ENCODE assay signal across 14 cellular contexts in the genomic region with DNA sequence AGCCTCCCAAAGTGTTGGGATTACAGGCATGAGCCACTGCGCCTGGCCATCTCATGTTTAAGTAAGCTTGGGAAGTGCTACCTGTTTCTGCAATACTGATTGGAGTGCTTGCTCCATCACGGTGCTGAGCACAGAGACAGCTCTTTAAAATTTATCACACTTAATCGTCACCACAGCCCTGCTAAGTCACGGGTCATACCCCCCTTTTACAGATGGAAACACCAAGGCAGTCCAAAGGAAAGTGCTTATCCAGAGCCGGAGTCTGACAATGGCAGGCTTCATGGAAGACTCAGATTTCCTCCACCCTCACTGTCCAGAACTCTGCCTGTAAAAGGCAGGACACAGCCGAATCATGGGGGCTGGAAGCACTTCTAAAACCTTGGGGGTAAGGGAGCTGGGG. TPM values are rescaled to one million over a fixed set of nuclear protein-coding genes. Genes with fewer than 3 reads are reported as not detected.
DNase-seq lines count a peak whose midpoint lies in the region; ATAC-seq and TF ChIP-seq lines count a peak whose summit lies in the region.
"Had no signal": no experiment of that assay in that cellular context is flagged by ENCODE, and none has a peak within 500 bp of the region (broad histone marks: within the 10 kb centered on the region; RNA-seq: fewer than 3 reads in every experiment).

No MANE protein-coding gene starts in this region.

- H3K36me3 Mint-ChIP-seq in WTC11: no peaks in the 10 kb centered on the region
- H3K36me3 Mint-ChIP-seq in neural crest cell (ENCODE audit: low read depth): no peaks in the 10 kb centered on the region
- peaks cover 5 to 20% of the 10 kb centered on the region in 2 donors for H3K36me3 Mint-ChIP-seq in stimulated activated naive B cell treated with anti-CD40 and anti-IgM and Interleukin-4, amounts not matched to agents 10 μg/mL and 1 μg/mL and 100 μg/mL, for 72 hours
- H3K36me3 Mint-ChIP-seq: CD4-positive, CD25-positive, alpha-beta regulatory T cell had no signal

- peak overlapping the region in 2 of 11 experiments; percentile 8 to 34; a peak in 2 of 22 replicates for H3K27ac ChIP-seq in BLaER1 treated with 17β-estradiol and CSF1 and Interleukin-3, amounts not matched to agents 10 nM and 100 nM
- no peak overlapping the region for H3K27ac ChIP-seq in brain microvascular endothelial cell
- H3K27ac ChIP-seq: KMS-11 had no signal

- H3K4me3 Mint-ChIP-seq in WTC11 (no peak overlapping the region), neural crest cell (peak overlapping the region; percentile 29)
- no peak overlapping the region for H3K4me3 Mint-ChIP-seq in stimulated activated naive B cell treated with anti-CD40 and anti-IgM and Interleukin-4, amounts not matched to agents 10 μg/mL and 1 μg/mL and 100 μg/mL, for 72 hours
- H3K4me3 Mint-ChIP-seq: GM23338 had no signal

- no peaks in the 10 kb centered on the region for H3K27me3 ChIP-seq in BLaER1 treated with 17β-estradiol and CSF1 and Interleukin-3, amounts not matched to agents 10 nM and 100 nM
- no peaks in the 10 kb centered on the region for H3K27me3 ChIP-seq in brain microvascular endothelial cell (replicated peaks)

- POLR2A ChIA-PET in WTC11 (lab: Charles Lee): interaction anchor here (0.6 kb wide), 1 partner anchor 151 kb away, joined by 3 read pairs; no protein-coding TSS in a partner anchor

- in situ Hi-C loops in brain microvascular endothelial cell (cut with HindIII; ENCODE audit: low pct_ligation_motif_present, low sequenced_read_pairs): no loop called here

- TF ChIP-seq CTCF in WTC11 (IDR thresholded peaks at IDR 0.05): no peak
- no peak for TF ChIP-seq CTCF in neural crest cell (conservative IDR thresholded peaks at IDR 0.05)
- TF ChIP-seq CTCF in brain microvascular endothelial cell (IDR thresholded peaks at IDR 0.05; ENCODE audit: low read depth, low read length, missing control alignments): no peak

- peaks cover 42 to 96% (median 83%) of the 10 kb centered on the region in 10 experiments for H3K4me1 ChIP-seq in BLaER1 treated with 17β-estradiol and CSF1 and Interleukin-3, amounts not matched to agents 10 nM and 100 nM

- ATAC-seq in WTC11 (no peak), HG02870 (IDR thresholded peaks at IDR 0.05; ENCODE audit: unreplicated experiment) (no peak), HG03565 (IDR thresholded peaks at IDR 0.05; ENCODE audit: unreplicated experiment) (no peak)
- ATAC-seq in stimulated activated naive B cell treated with anti-CD40 and anti-IgM and Interleukin-4, amounts not matched to agents 10 μg/mL and 1 μg/mL and 100 μg/mL, for 72 hours (replicated peaks): no peak
- ATAC-seq: GM23338 had no signal

- CTCF ChIA-PET in WTC11 (lab: Charles Lee): interaction anchor here (0.6 to 1.3 kb wide), 2 partner anchors 9 to 111 kb away, joined by 4 to 6 read pairs; no protein-coding TSS in a partner anchor

- peaks cover 5% of the 10 kb centered on the region for H3K27me3 Mint-ChIP-seq in WTC11 (ENCODE audit: low read depth)
- H3K27me3 Mint-ChIP-seq in neural crest cell (ENCODE audit: low read depth): no peaks in the 10 kb centered on the region
- H3K27me3 Mint-ChIP-seq in stimulated activated naive B cell treated with anti-CD40 and anti-IgM and Interleukin-4, amounts not matched to agents 10 μg/mL and 1 μg/mL and 100 μg/mL, for 72 hours: no peaks in the 10 kb centered on the region

- DNase-seq in WTC11 (ENCODE audit: low spot score): no peak
- no peak for DNase-seq in neural crest cell (ENCODE audit: low read depth, low spot score)
- no peak for DNase-seq in stimulated activated naive B cell treated with anti-CD40 and anti-IgM and Interleukin-4, amounts not matched to agents 10 μg/mL and 1 μg/mL and 100 μg/mL, for 72 hours
- DNase-seq in brain microvascular endothelial cell: no peak
- DNase-seq: CD4-positive, CD25-positive, alpha-beta regulatory T cell; DMS 273 treated with DMSO at 0.1 percent for 48 hours; H7 had no signal

- peaks cover 5 to 12% (median 8%) of the 10 kb centered on the region in 11 experiments; a peak in 17 of 22 replicates for H3K36me3 ChIP-seq in BLaER1 treated with 17β-estradiol and CSF1 and Interleukin-3, amounts not matched to agents 10 nM and 100 nM
- no peaks in the 10 kb centered on the region for H3K36me3 ChIP-seq in brain microvascular endothelial cell (replicated peaks)

- H3K27ac Mint-ChIP-seq in WTC11 (peak overlapping the region; percentile 20; the same call in 1 of the 2 replicates), neural crest cell (ENCODE audit: unreplicated experiment) (no peak overlapping the region)
- H3K27ac Mint-ChIP-seq in stimulated activated naive B cell treated with anti-CD40 and anti-IgM and Interleukin-4, amounts not matched to agents 10 μg/mL and 1 μg/mL and 100 μg/mL, for 72 hours: peak overlapping the region; percentile 1
- H3K27ac Mint-ChIP-seq: GM23338 had no signal

- H3K9me3 ChIP-seq in BLaER1 treated with 17β-estradiol and CSF1 and Interleukin-3, amounts not matched to agents 10 nM and 100 nM (replicated peaks in 1 of 11): no peaks in the 10 kb centered on the region

- peaks cover 12 to 24% (median 15%) of the 10 kb centered on the region in 11 experiments; a peak in 20 of 22 replicates for H4K20me1 ChIP-seq in BLaER1 treated with 17β-estradiol and CSF1 and Interleukin-3, amounts not matched to agents 10 nM and 100 nM

- peak overlapping the region in 6 of 11 experiments; percentile 0 to 58 (median 34); a peak in 2 of 22 replicates for H3K4me2 ChIP-seq in BLaER1 treated with 17β-estradiol and CSF1 and Interleukin-3, amounts not matched to agents 10 nM and 100 nM
- H3K4me2 ChIP-seq: GM23338, KMS-11 had no signal

- H3K4me1 Mint-ChIP-seq in WTC11 (peaks cover 27% of the 10 kb centered on the region), neural crest cell (peaks cover 21% of the 10 kb centered on the region)
- peaks cover 42 to 71% of the 10 kb centered on the region in 2 donors for H3K4me1 Mint-ChIP-seq in stimulated activated naive B cell treated with anti-CD40 and anti-IgM and Interleukin-4, amounts not matched to agents 10 μg/mL and 1 μg/mL and 100 μg/mL, for 72 hours

- no peak overlapping the region for H3K4me3 ChIP-seq in BLaER1 treated with 17β-estradiol and CSF1 and Interleukin-3, amounts not matched to agents 10 nM and 100 nM
- no peak overlapping the region for H3K4me3 ChIP-seq in brain microvascular endothelial cell (ENCODE audit: low read depth, low read length)
- H3K4me3 ChIP-seq: GM23338 had no signal

- H3K9ac ChIP-seq in BLaER1 treated with 17β-estradiol and CSF1 and Interleukin-3, amounts not matched to agents 10 nM and 100 nM: no peak overlapping the region
- H3K9ac ChIP-seq: KMS-11 had no signal

- H3K9me3 Mint-ChIP-seq in WTC11 (no peaks in the 10 kb centered on the region), neural crest cell (no peaks in the 10 kb centered on the region)
- H3K9me3 Mint-ChIP-seq in stimulated activated naive B cell treated with anti-CD40 and anti-IgM and Interleukin-4, amounts not matched to agents 10 μg/mL and 1 μg/mL and 100 μg/mL, for 72 hours: peaks cover 0 to 2% of the 10 kb centered on the region in 2 donors
- H3K9me3 Mint-ChIP-seq: CD4-positive, CD25-positive, alpha-beta regulatory T cell; GM23338; IgD-negative memory B cell had no signal

TF ChIP-seq in WTC11, 78 proteins besides CTCF, POLR2A, EP300 and RAD21 (continues in another document):
- TF ChIP-seq, protein P1, sequence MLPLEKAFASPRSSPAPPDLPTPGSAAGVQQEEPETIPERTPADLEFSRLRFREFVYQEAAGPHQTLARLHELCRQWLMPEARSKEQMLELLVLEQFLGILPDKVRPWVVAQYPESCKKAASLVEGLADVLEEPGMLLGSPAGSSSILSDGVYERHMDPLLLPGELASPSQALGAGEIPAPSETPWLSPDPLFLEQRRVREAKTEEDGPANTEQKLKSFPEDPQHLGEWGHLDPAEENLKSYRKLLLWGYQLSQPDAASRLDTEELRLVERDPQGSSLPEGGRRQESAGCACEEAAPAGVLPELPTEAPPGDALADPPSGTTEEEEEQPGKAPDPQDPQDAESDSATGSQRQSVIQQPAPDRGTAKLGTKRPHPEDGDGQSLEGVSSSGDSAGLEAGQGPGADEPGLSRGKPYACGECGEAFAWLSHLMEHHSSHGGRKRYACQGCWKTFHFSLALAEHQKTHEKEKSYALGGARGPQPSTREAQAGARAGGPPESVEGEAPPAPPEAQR (CRISPR knock-in tag; IDR thresholded peaks at IDR 0.05): no peak
- TF ChIP-seq NFYB (CRISPR knock-in tag; conservative IDR thresholded peaks at IDR 0.05; ENCODE audit: low read depth) (no peak), ESRRA (CRISPR knock-in tag; IDR thresholded peaks at IDR 0.05; ENCODE audit: borderline replicate concordance) (no peak), OVOL2 (CRISPR knock-in tag; IDR thresholded peaks at IDR 0.05; ENCODE audit: borderline replicate concordance) (no peak), ELF4 (CRISPR knock-in tag; IDR thresholded peaks at IDR 0.05; ENCODE audit: low read depth) (no peak)
- TF ChIP-seq, protein P2, sequence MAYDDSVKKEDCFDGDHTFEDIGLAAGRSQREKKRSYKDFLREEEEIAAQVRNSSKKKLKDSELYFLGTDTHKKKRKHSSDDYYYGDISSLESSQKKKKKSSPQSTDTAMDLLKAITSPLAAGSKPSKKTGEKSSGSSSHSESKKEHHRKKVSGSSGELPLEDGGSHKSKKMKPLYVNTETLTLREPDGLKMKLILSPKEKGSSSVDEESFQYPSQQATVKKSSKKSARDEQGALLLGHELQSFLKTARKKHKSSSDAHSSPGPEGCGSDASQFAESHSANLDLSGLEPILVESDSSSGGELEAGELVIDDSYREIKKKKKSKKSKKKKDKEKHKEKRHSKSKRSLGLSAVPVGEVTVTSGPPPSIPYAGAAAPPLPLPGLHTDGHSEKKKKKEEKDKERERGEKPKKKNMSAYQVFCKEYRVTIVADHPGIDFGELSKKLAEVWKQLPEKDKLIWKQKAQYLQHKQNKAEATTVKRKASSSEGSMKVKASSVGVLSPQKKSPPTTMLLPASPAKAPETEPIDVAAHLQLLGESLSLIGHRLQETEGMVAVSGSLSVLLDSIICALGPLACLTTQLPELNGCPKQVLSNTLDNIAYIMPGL (CRISPR knock-in tag; IDR thresholded peaks at IDR 0.05): no peak
- TF ChIP-seq, protein P3, sequence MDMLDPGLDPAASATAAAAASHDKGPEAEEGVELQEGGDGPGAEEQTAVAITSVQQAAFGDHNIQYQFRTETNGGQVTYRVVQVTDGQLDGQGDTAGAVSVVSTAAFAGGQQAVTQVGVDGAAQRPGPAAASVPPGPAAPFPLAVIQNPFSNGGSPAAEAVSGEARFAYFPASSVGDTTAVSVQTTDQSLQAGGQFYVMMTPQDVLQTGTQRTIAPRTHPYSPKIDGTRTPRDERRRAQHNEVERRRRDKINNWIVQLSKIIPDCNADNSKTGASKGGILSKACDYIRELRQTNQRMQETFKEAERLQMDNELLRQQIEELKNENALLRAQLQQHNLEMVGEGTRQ (CRISPR knock-in tag; IDR thresholded peaks at IDR 0.05): no peak

RNA-seq across cellular contexts. Expression of a gene that starts 2.7 kb away (rescaled TPM):
- total RNA-seq in WTC11 (2021) (2.7 to 3.6 TPM (median 3.5 TPM) in 3 replicates), neural crest cell (0.41 and 0.79 TPM in 2 replicates)
- total RNA-seq: Daoy had no signal

RNA-seq across cellular contexts. Expression of a gene that starts 5.8 kb away (rescaled TPM):
- total RNA-seq in WTC11 (2021): 0.81 to 1.3 TPM (median 0.87 TPM) in 3 replicates
- not detected in 2 replicates for total RNA-seq in neural crest cell
- total RNA-seq: Daoy, GM23338, H7 had no signal

RNA-seq across cellular contexts. Expression of a gene that starts 7.7 kb away (rescaled TPM):
- total RNA-seq in WTC11 (2021): 170 to 198 TPM (median 171 TPM) in 3 replicates
- total RNA-seq in neural crest cell: 35.8 and 38.8 TPM in 2 replicates

RNA-seq across cellular contexts. Expression of a gene that starts 9.1 kb away (rescaled TPM):
- total RNA-seq in WTC11 (2021) (3.3 to 3.6 TPM (median 3.3 TPM) in 3 replicates), neural crest cell (11.4 and 13.0 TPM in 2 replicates)

RNA-seq across cellular contexts. Expression of a gene that starts 12.6 kb away (rescaled TPM):
- total RNA-seq in WTC11 (2021) (14.5 to 16.5 TPM (median 16.2 TPM) in 3 replicates), neural crest cell (10.8 and 11.2 TPM in 2 replicates)
